27 cellular contexts compared by ENCODE assay signal in genomic region chr4:108054025-108054424, GRCh38.
A peak's percentile ranks its signal among the peaks of the same experiment; 100 is the strongest.
DNase-seq lines count a peak whose midpoint lies in the region; ATAC-seq, FAIRE-seq and TF ChIP-seq lines count a peak whose summit lies in the region.
"Had no signal": no experiment of that assay in that cellular context is flagged by ENCODE, and none has a peak within 500 bp of the region (broad histone marks: within the 10 kb centered on the region; RNA-seq: fewer than 3 reads in every experiment).

No MANE protein-coding gene starts in this region.

- H3K4me3 ChIP-seq in OCI-LY1 (ENCODE audit: low read depth, low read length, poor library complexity, severe bottlenecking) (no peak overlapping the region), small intestine (ENCODE audit: low read depth in 1 of 2, low read length in 2 of 2) (no peak overlapping the region)
- H3K4me3 ChIP-seq: dorsolateral prefrontal cortex, lower lobe of right lung, psoas muscle, vagina had no signal

- no peaks in the 10 kb centered on the region for H3K9me3 ChIP-seq in OCI-LY1 (ENCODE audit: low read length)
- no peaks in the 10 kb centered on the region for H3K9me3 ChIP-seq in small intestine (ENCODE audit: control insufficient read depth, low read depth)
- H3K9me3 ChIP-seq: lower lobe of right lung, psoas muscle, vagina had no signal

- no peaks in the 10 kb centered on the region for H3K27me3 Mint-ChIP-seq in activated T-cell treated with anti-CD3 and anti-CD28 coated beads, Interleukin-2, amount 50 U/mL, for 72 hours (ENCODE audit: low read depth)
- no peaks in the 10 kb centered on the region for H3K27me3 Mint-ChIP-seq in activated naive CD8-positive, alpha-beta T cell treated with anti-CD3 and anti-CD28 coated beads, Interleukin-2, amount 10 ng/mL, durations not matched to agents 7 days and 5 days
- no peaks in the 10 kb centered on the region for H3K27me3 Mint-ChIP-seq in natural killer cell (ENCODE audit: low read depth in 2 of 2)
- H3K27me3 Mint-ChIP-seq: central memory CD8-positive, alpha-beta T cell had no signal

- H3K4me1 Mint-ChIP-seq in activated T-cell treated with anti-CD3 and anti-CD28 coated beads, Interleukin-2, amount 50 U/mL, for 72 hours (ENCODE audit: low read depth): peaks cover 92% of the 10 kb centered on the region
- H3K4me1 Mint-ChIP-seq in activated naive CD8-positive, alpha-beta T cell treated with anti-CD3 and anti-CD28 coated beads, Interleukin-2, amount 10 ng/mL, durations not matched to agents 7 days and 5 days: peaks cover 66% of the 10 kb centered on the region
- H3K4me1 Mint-ChIP-seq in natural killer cell: peaks cover 0 to 7% of the 10 kb centered on the region in 2 donors

- H3K9me2 ChIP-seq in OCI-LY1 (ENCODE audit: low read depth, low read length): no peaks in the 10 kb centered on the region

- no peak for TF ChIP-seq CTCF in OCI-LY1 (IDR thresholded peaks at IDR 0.05; ENCODE audit: low read length)
- TF ChIP-seq CTCF in natural killer cell (IDR thresholded peaks at IDR 0.05): no peak

- H3K9ac ChIP-seq in OCI-LY1 (ENCODE audit: low read length): no peak overlapping the region

- ATAC-seq in activated T-cell treated with anti-CD3 and anti-CD28 coated beads, Interleukin-2, amount 50 U/mL, for 72 hours (replicated peaks in 1 of 2): peak; percentile 18 to 23
- no peak for ATAC-seq in activated naive CD8-positive, alpha-beta T cell treated with anti-CD3 and anti-CD28 coated beads, Interleukin-2, amount 10 ng/mL, durations not matched to agents 7 days and 5 days (ENCODE audit: low read depth)
- ATAC-seq in natural killer cell: no peak
- no peak for ATAC-seq in HG03565 (IDR thresholded peaks at IDR 0.05; ENCODE audit: unreplicated experiment)
- ATAC-seq: lower lobe of right lung, Panc1, psoas muscle had no signal

- DNase-seq in activated T-cell treated with anti-CD3 and anti-CD28 coated beads, Interleukin-2, amount 50 U/mL, for 72 hours: no peak
- DNase-seq in activated T-cell treated with anti-CD3 and anti-CD28 coated beads, Interleukin-2, amount 50 U/mL, for 1 hour: no peak
- DNase-seq in activated naive CD8-positive, alpha-beta T cell treated with anti-CD3 and anti-CD28 coated beads, Interleukin-2, amount 10 ng/mL, durations not matched to agents 7 days and 5 days: no peak
- DNase-seq in small intestine (peak; percentile 65), NCI-H2107 treated with DMSO at 0.1 percent for 48 hours (lab: John Stamatoyannopoulos, UW; ENCODE audit: unreplicated experiment) (no peak), natural killer cell (no peak)
- DNase-seq: activated CD4-positive, alpha-beta T cell treated with anti-CD3 and anti-CD28 coated beads for 1 hour; activated CD8-positive, alpha-beta memory T cell treated with anti-CD3 and anti-CD28 coated beads, Interleukin-2, amount 50 U/mL, for 4 hours; activated gamma-delta T cell treated with Interleukin-2 at 50 U/mL for 16 hours; Calu3; dorsolateral prefrontal cortex; KG1; lower lobe of right lung; NCI-H146; NCI-H2171; NCI-H524 treated with DMSO at 0.1 percent for 48 hours; NK-92 treated with Interleukin-12 subunit alpha and Interleukin-12 subunit beta, amount 100 ng/mL, for 24 hours; psoas muscle; SIG-M5; SW 1271 had no signal

- WGBS in small intestine, 3 donors: 55 to 63% (median 62%) methylated on average over 13 of the region's 13 CpGs

- peaks cover 2 to 15% of the 10 kb centered on the region in 2 donors for H3K36me3 Mint-ChIP-seq in activated T-cell treated with anti-CD3 and anti-CD28 coated beads, Interleukin-2, amount 50 U/mL, for 72 hours (ENCODE audit: insufficient read depth in 2 of 2)
- peaks cover 40% of the 10 kb centered on the region for H3K36me3 Mint-ChIP-seq in activated naive CD8-positive, alpha-beta T cell treated with anti-CD3 and anti-CD28 coated beads, Interleukin-2, amount 10 ng/mL, durations not matched to agents 7 days and 5 days
- no peaks in the 10 kb centered on the region for H3K36me3 Mint-ChIP-seq in natural killer cell

- peak overlapping the region; percentile 88 for H3K27ac Mint-ChIP-seq in activated T-cell treated with anti-CD3 and anti-CD28 coated beads, Interleukin-2, amount 50 U/mL, for 72 hours
- H3K27ac Mint-ChIP-seq in activated naive CD8-positive, alpha-beta T cell treated with anti-CD3 and anti-CD28 coated beads, Interleukin-2, amount 10 ng/mL, durations not matched to agents 7 days and 5 days: peak overlapping the region; percentile 60
- no peak overlapping the region for H3K27ac Mint-ChIP-seq in natural killer cell

- H3K79me2 ChIP-seq in OCI-LY1 (ENCODE audit: insufficient read depth, low read length): no peaks in the 10 kb centered on the region

- FAIRE-seq in small intestine (lab: Jason Lieb, UNC): no peak
- FAIRE-seq: H54, TTC549 had no signal

- H3K27me3 ChIP-seq in OCI-LY1 (ENCODE audit: insufficient read depth, low read length) (no peaks in the 10 kb centered on the region), small intestine (ENCODE audit: control insufficient read depth in 2 of 2, insufficient read depth in 2 of 2, low read length in 2 of 2) (no peaks in the 10 kb centered on the region)
- H3K27me3 ChIP-seq: dorsolateral prefrontal cortex, vagina had no signal

- H3K4me1 ChIP-seq in OCI-LY1 (ENCODE audit: insufficient read depth, low read length, severe bottlenecking) (peaks cover 9% of the 10 kb centered on the region), small intestine (ENCODE audit: control insufficient read depth in 2 of 2, insufficient read depth in 1 of 2, low read depth in 1 of 2, low read length in 1 of 2) (peaks cover 4 to 13% of the 10 kb centered on the region in 2 donors)
- H3K4me1 ChIP-seq: lower lobe of right lung, psoas muscle, vagina had no signal

- H2AFZ ChIP-seq in OCI-LY1 (ENCODE audit: low read length): no peak overlapping the region

- no peak overlapping the region for H3K4me2 ChIP-seq in OCI-LY1 (ENCODE audit: low read length)

- H3K9me3 Mint-ChIP-seq in activated T-cell treated with anti-CD3 and anti-CD28 coated beads, Interleukin-2, amount 50 U/mL, for 72 hours: no peaks in the 10 kb centered on the region
- H3K9me3 Mint-ChIP-seq in activated naive CD8-positive, alpha-beta T cell treated with anti-CD3 and anti-CD28 coated beads, Interleukin-2, amount 10 ng/mL, durations not matched to agents 7 days and 5 days: no peaks in the 10 kb centered on the region
- no peaks in the 10 kb centered on the region for H3K9me3 Mint-ChIP-seq in natural killer cell
- H3K9me3 Mint-ChIP-seq: central memory CD8-positive, alpha-beta T cell had no signal

- intact Hi-C loops in natural killer cell (cut with micrococcal nuclease): no loop called here

- POLR2A ChIA-PET in activated naive CD8-positive, alpha-beta T cell treated with anti-CD3 and anti-CD28 coated beads, Interleukin-2, amount 10 ng/mL, durations not matched to agents 7 days and 5 days (lab: Charles Lee): no interaction called here

- H3K27ac ChIP-seq in OCI-LY1 (ENCODE audit: low read depth, low read length, poor library complexity, severe bottlenecking) (peak overlapping the region; percentile 43), small intestine (ENCODE audit: low read depth in 1 of 2, low read length in 1 of 2) (peak overlapping the region in 1 of 2 donors; percentile 47)
- H3K27ac ChIP-seq: dorsolateral prefrontal cortex, lower lobe of right lung, psoas muscle, vagina had no signal

- H4K20me1 ChIP-seq in OCI-LY1 (ENCODE audit: insufficient read depth, low read length): no peaks in the 10 kb centered on the region

- H3K4me3 Mint-ChIP-seq in activated T-cell treated with anti-CD3 and anti-CD28 coated beads, Interleukin-2, amount 50 U/mL, for 72 hours: peak overlapping the region; percentile 46 to 52
- no peak overlapping the region for H3K4me3 Mint-ChIP-seq in activated naive CD8-positive, alpha-beta T cell treated with anti-CD3 and anti-CD28 coated beads, Interleukin-2, amount 10 ng/mL, durations not matched to agents 7 days and 5 days
- H3K4me3 Mint-ChIP-seq in natural killer cell: no peak overlapping the region
- H3K4me3 Mint-ChIP-seq: central memory CD8-positive, alpha-beta T cell had no signal

- H3F3A ChIP-seq in OCI-LY1 (ENCODE audit: insufficient read depth, low read length): no peaks in the 10 kb centered on the region

- H3K36me3 ChIP-seq in OCI-LY1 (ENCODE audit: insufficient read depth, low read length) (peaks cover 90% of the 10 kb centered on the region), small intestine (ENCODE audit: control insufficient read depth in 2 of 2, insufficient read depth in 2 of 2, low read length in 2 of 2) (no peaks in the 10 kb centered on the region)
- H3K36me3 ChIP-seq: lower lobe of right lung, vagina had no signal

Comparison
In these comparisons a context has a peak if more than half of its experiments do, and no peak if none do; other contexts are left out.
1. ATAC-seq: peak in activated T-cell treated with anti-CD3 and anti-CD28 coated beads, Interleukin-2, amount 50 U/mL, for 72 hours (2 of 2); none in activated naive CD8-positive, alpha-beta T cell treated with anti-CD3 and anti-CD28 coated beads, Interleukin-2, amount 10 ng/mL, durations not matched to agents 7 days and 5 days (single experiment), natural killer cell (0 of 3) and HG03565 (single experiment).
2. H3K27ac Mint-ChIP-seq: peak in activated T-cell treated with anti-CD3 and anti-CD28 coated beads, Interleukin-2, amount 50 U/mL, for 72 hours (single experiment) and activated naive CD8-positive, alpha-beta T cell treated with anti-CD3 and anti-CD28 coated beads, Interleukin-2, amount 10 ng/mL, durations not matched to agents 7 days and 5 days (single experiment); none in natural killer cell (0 of 2).
3. H3K4me3 Mint-ChIP-seq: peak in activated T-cell treated with anti-CD3 and anti-CD28 coated beads, Interleukin-2, amount 50 U/mL, for 72 hours (2 of 2); none in activated naive CD8-positive, alpha-beta T cell treated with anti-CD3 and anti-CD28 coated beads, Interleukin-2, amount 10 ng/mL, durations not matched to agents 7 days and 5 days (single experiment) and natural killer cell (single experiment).